29 cellular contexts compared by ENCODE assay signal in the genomic region with DNA sequence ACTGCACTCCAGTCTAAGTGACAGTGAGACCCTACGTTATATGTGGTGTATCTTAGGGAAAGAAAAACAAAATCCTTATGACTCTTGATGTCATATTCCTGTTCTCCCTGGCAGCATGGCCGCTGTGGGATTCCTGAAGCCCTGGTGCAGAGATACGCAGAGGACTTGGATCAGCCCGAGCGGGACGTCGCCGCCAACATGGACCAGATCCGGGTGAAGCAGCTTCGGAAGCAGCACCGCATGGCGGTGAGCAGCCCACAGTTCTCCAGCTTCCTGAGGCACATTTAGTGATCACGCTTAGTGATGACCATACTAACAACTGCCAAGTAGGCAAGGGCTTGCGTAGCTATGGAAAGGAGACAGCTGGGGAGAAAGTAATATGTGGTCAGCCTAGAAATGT.
"Had no signal": no experiment of that assay in that cellular context is flagged by ENCODE, and none has a peak within 500 bp of the region (broad histone marks: within the 10 kb centered on the region; RNA-seq: fewer than 3 reads in every experiment).

No MANE protein-coding gene starts in this region.

- FAIRE-seq: urothelium cell line had no signal

- H3K9me3 ChIP-seq: stomach, suprapubic skin, testis, thoracic aorta, thyroid gland, tibial artery, tibial nerve, transverse colon, upper lobe of left lung, uterus, vagina had no signal

- DNase-seq: stimulated activated CD4-positive, alpha-beta T cell treated with anti-CD3 and anti-CD28 coated beads, Interleukin-2, amount 100 ng/mL, for 24 hours; stimulated activated CD4-positive, alpha-beta T cell treated with anti-CD3 and anti-CD28 coated beads, Interleukin-2, amount 100 ng/mL, for 48 hours; stimulated activated CD4-positive, alpha-beta T cell treated with anti-CD3 and anti-CD28 coated beads, Interleukin-4, amount 100 ng/mL, for 1 hour; stimulated activated CD4-positive, alpha-beta T cell treated with anti-CD3 and anti-CD28 coated beads, Interleukin-4, amount 100 ng/mL, for 24 hours; stimulated activated CD4-positive, alpha-beta T cell treated with anti-CD3 and anti-CD28 coated beads, Interleukin-4, amount 100 ng/mL, for 4 hours; stimulated activated CD8-positive, alpha-beta memory T cell treated with anti-CD3 and anti-CD28 coated beads, Interleukin-4, amount 100 ng/mL, for 48 hours; stimulated activated naive B cell treated with anti-CD40 and anti-IgM and Interleukin-4, amounts not matched to agents 10 μg/mL and 1 μg/mL and 100 μg/mL, for 72 hours; stimulated activated naive CD4-positive, alpha-beta T cell; stimulated activated naive CD4-positive, alpha-beta T cell treated with Interleukin-2 at 50 U/mL for 16 hours; stimulated activated naive CD8-positive, alpha-beta T cell treated with anti-CD3 and anti-CD28 coated beads, Interleukin-15, amount 100 ng/mL, for 72 hours; stimulated activated naive CD8-positive, alpha-beta T cell treated with anti-CD3 and anti-CD28 coated beads, Interleukin-15, Interleukin-2, amounts not matched to agents 100 U/mL and 50 U/mL, for 24 hours; stomach; substantia nigra; testis; thyroid gland; tibial artery; transverse colon; trophoblast cell; uterus had no signal

- ATAC-seq: stimulated activated effector memory CD8-positive, alpha-beta T cell treated with anti-CD3 and anti-CD28 coated beads, Interleukin-12 subunit alpha, Interleukin-12 subunit beta, amount 100 ng/mL, for 72 hours; stimulated activated memory B cell treated with anti-CD40 and anti-IgM and Interleukin-4, amounts not matched to agents 10 μg/mL and 1 μg/mL and 100 μg/mL, for 72 hours; stimulated activated naive B cell treated with anti-CD40 and anti-IgM and Interleukin-4, amounts not matched to agents 10 μg/mL and 1 μg/mL and 100 μg/mL, for 72 hours; stimulated activated naive CD8-positive, alpha-beta T cell treated with anti-CD3 and anti-CD28 coated beads, Interleukin-15, amount 100 ng/mL, for 72 hours; stimulated activated naive CD8-positive, alpha-beta T cell treated with anti-CD3 and anti-CD28 coated beads, Interleukin-15, Interleukin-2, amounts not matched to agents 100 U/mL and 50 U/mL, for 24 hours had no signal

- H3K36me3 ChIP-seq: uterus had no signal

- H3K27me3 ChIP-seq: stomach, suprapubic skin, testis, thyroid gland, tibial artery, tibial nerve, transverse colon, upper lobe of left lung, uterus, vagina had no signal

- H3K4me3 Mint-ChIP-seq: stimulated activated effector memory CD8-positive, alpha-beta T cell treated with anti-CD3 and anti-CD28 coated beads, Interleukin-12 subunit alpha, Interleukin-12 subunit beta, amount 100 ng/mL, for 72 hours; stimulated activated memory B cell treated with anti-CD40 and anti-IgM and Interleukin-4, amounts not matched to agents 10 μg/mL and 1 μg/mL and 100 μg/mL, for 72 hours; stimulated activated naive B cell treated with anti-CD40 and anti-IgM and Interleukin-4, amounts not matched to agents 10 μg/mL and 1 μg/mL and 100 μg/mL, for 72 hours; stimulated activated naive CD8-positive, alpha-beta T cell treated with anti-CD3 and anti-CD28 coated beads, Interleukin-15, amount 100 ng/mL, for 72 hours; stimulated activated naive CD8-positive, alpha-beta T cell treated with anti-CD3 and anti-CD28 coated beads, Interleukin-15, Interleukin-2, amounts not matched to agents 100 ng/mL and 50 ng/mL, for 24 hours; type B pancreatic cell had no signal

- H3K27ac Mint-ChIP-seq: stimulated activated effector memory CD8-positive, alpha-beta T cell treated with anti-CD3 and anti-CD28 coated beads, Interleukin-12 subunit alpha, Interleukin-12 subunit beta, amount 100 ng/mL, for 72 hours; stimulated activated memory B cell treated with anti-CD40 and anti-IgM and Interleukin-4, amounts not matched to agents 10 μg/mL and 1 μg/mL and 100 μg/mL, for 72 hours; stimulated activated naive B cell treated with anti-CD40 and anti-IgM and Interleukin-4, amounts not matched to agents 10 μg/mL and 1 μg/mL and 100 μg/mL, for 72 hours; stimulated activated naive CD8-positive, alpha-beta T cell treated with anti-CD3 and anti-CD28 coated beads, Interleukin-15, amount 100 ng/mL, for 72 hours; stimulated activated naive CD8-positive, alpha-beta T cell treated with anti-CD3 and anti-CD28 coated beads, Interleukin-15, Interleukin-2, amounts not matched to agents 100 ng/mL and 50 ng/mL, for 24 hours; type B pancreatic cell had no signal

- H3K4me3 ChIP-seq: stomach, suprapubic skin, testis, thoracic aorta, thyroid gland, tibial artery, tibial nerve, transverse colon, upper lobe of left lung, uterus, vagina had no signal

- H3K36me3 Mint-ChIP-seq: stimulated activated effector memory CD8-positive, alpha-beta T cell treated with anti-CD3 and anti-CD28 coated beads, Interleukin-12 subunit alpha, Interleukin-12 subunit beta, amount 100 ng/mL, for 72 hours; stimulated activated memory B cell treated with anti-CD40 and anti-IgM and Interleukin-4, amounts not matched to agents 10 μg/mL and 1 μg/mL and 100 μg/mL, for 72 hours; stimulated activated naive B cell treated with anti-CD40 and anti-IgM and Interleukin-4, amounts not matched to agents 10 μg/mL and 1 μg/mL and 100 μg/mL, for 72 hours had no signal

- H3K4me1 Mint-ChIP-seq: stimulated activated effector memory CD8-positive, alpha-beta T cell treated with anti-CD3 and anti-CD28 coated beads, Interleukin-12 subunit alpha, Interleukin-12 subunit beta, amount 100 ng/mL, for 72 hours; stimulated activated memory B cell treated with anti-CD40 and anti-IgM and Interleukin-4, amounts not matched to agents 10 μg/mL and 1 μg/mL and 100 μg/mL, for 72 hours; stimulated activated naive B cell treated with anti-CD40 and anti-IgM and Interleukin-4, amounts not matched to agents 10 μg/mL and 1 μg/mL and 100 μg/mL, for 72 hours; stimulated activated naive CD8-positive, alpha-beta T cell treated with anti-CD3 and anti-CD28 coated beads, Interleukin-15, amount 100 ng/mL, for 72 hours had no signal

- H3K27ac ChIP-seq: stomach, suprapubic skin, testis, thoracic aorta, thyroid gland, tibial artery, tibial nerve, transverse colon, upper lobe of left lung, uterus, vagina had no signal

- H3K4me1 ChIP-seq: suprapubic skin, testis, thyroid gland, transverse colon, upper lobe of left lung, uterus, vagina had no signal

- H3K27me3 Mint-ChIP-seq: stimulated activated memory B cell treated with anti-CD40 and anti-IgM and Interleukin-4, amounts not matched to agents 10 μg/mL and 1 μg/mL and 100 μg/mL, for 72 hours; type B pancreatic cell had no signal

- H3K9me3 Mint-ChIP-seq: stimulated activated effector memory CD8-positive, alpha-beta T cell treated with anti-CD3 and anti-CD28 coated beads, Interleukin-12 subunit alpha, Interleukin-12 subunit beta, amount 100 ng/mL, for 72 hours; stimulated activated memory B cell treated with anti-CD40 and anti-IgM and Interleukin-4, amounts not matched to agents 10 μg/mL and 1 μg/mL and 100 μg/mL, for 72 hours; stimulated activated naive B cell treated with anti-CD40 and anti-IgM and Interleukin-4, amounts not matched to agents 10 μg/mL and 1 μg/mL and 100 μg/mL, for 72 hours; stimulated activated naive CD8-positive, alpha-beta T cell treated with anti-CD3 and anti-CD28 coated beads, Interleukin-15, amount 100 ng/mL, for 72 hours; stimulated activated naive CD8-positive, alpha-beta T cell treated with anti-CD3 and anti-CD28 coated beads, Interleukin-15, Interleukin-2, amounts not matched to agents 100 ng/mL and 50 ng/mL, for 24 hours; type B pancreatic cell had no signal
